Comparison of ENCODE assay signal across 1 cellular context in genomic region chr17:35119370-35120185, GRCh38.
A peak's percentile ranks its signal among the peaks of the same experiment; 100 is the strongest.
TF ChIP-seq lines count a peak whose summit lies in the region.

RAD51D (minus strand) TSS chr17:35119860; CDS start chr17:35119613, 247 bp downstream.

TF ChIP-seq in GM12878, 131 proteins besides CTCF, POLR2A, EP300 and RAD21 (continued from another document):
- TF ChIP-seq REST (IDR thresholded peaks at IDR 0.05; ENCODE audit: low read depth, low read length) (no peak), SUPT20H (IDR thresholded peaks at IDR 0.05; ENCODE audit: borderline replicate concordance, control insufficient read depth, low read depth, low read length) (no peak), ZNF217 (IDR thresholded peaks at IDR 0.05) (peak; percentile 70), ATF3 (IDR thresholded peaks at IDR 0.05; ENCODE audit: borderline replicate concordance, extremely low read depth, low read depth, low read length) (peak; percentile 20; the same call in 1 of the 2 replicates), USF1 (IDR thresholded peaks at IDR 0.05; ENCODE audit: borderline replicate concordance, extremely low read length, insufficient read depth, low read depth, low read length) (peak; percentile 92), BHLHE40 (IDR thresholded peaks at IDR 0.05; ENCODE audit: borderline replicate concordance in 1 of 2, low read depth in 2 of 2, low read length in 1 of 2) (peak in 1 of 2 experiments; percentile 89; a peak in 3 of 4 replicates), IKZF2 (IDR thresholded peaks at IDR 0.05) (peak; percentile 54 to 65; a peak in 2 of 4 replicates), LARP7 (IDR thresholded peaks at IDR 0.05) (peak; percentile 89), SMAD5 (IDR thresholded peaks at IDR 0.05; ENCODE audit: low read depth) (0 out of 2 replicates have a peak, but pooled peaks have one; percentile 36), KLF5 (IDR thresholded peaks at IDR 0.05; ENCODE audit: partially characterized antibody) (peak; percentile 66), SMARCA5 (IDR thresholded peaks at IDR 0.05) (peak; percentile 95), CBX3 (IDR thresholded peaks at IDR 0.05; ENCODE audit: borderline replicate concordance, low read depth) (no peak), STAT1 (conservative IDR thresholded peaks at IDR 0.05) (peak; percentile 70; the same call in 1 of the 2 replicates), CBFB (IDR thresholded peaks at IDR 0.05; ENCODE audit: low read depth) (no peak), RB1 (IDR thresholded peaks at IDR 0.05; ENCODE audit: borderline replicate concordance) (peak; percentile 99), SIN3A (IDR thresholded peaks at IDR 0.05; ENCODE audit: low read depth, low read length) (peak; percentile 83; the same call in 1 of the 2 replicates), POLR2AphosphoS5 (IDR thresholded peaks at IDR 0.05; ENCODE audit: low read length) (peak; percentile 61; the same call in 1 of the 2 replicates), MXI1 (IDR thresholded peaks at IDR 0.05; ENCODE audit: low read depth, low read length) (peak; percentile 86), RELA (IDR thresholded peaks at IDR 0.05; ENCODE audit: borderline replicate concordance, partially characterized antibody) (peak; percentile 85), NBN (IDR thresholded peaks at IDR 0.05) (0 out of 2 replicates have a peak, but pooled peaks have one; percentile 28), BACH1 (IDR thresholded peaks at IDR 0.05; ENCODE audit: borderline replicate concordance) (peak; percentile 54; the same call in 1 of the 2 replicates), HDGF (IDR thresholded peaks at IDR 0.05) (peak; percentile 16; the same call in 1 of the 2 replicates), DPF2 (IDR thresholded peaks at IDR 0.05) (peak; percentile 87)
